1 cellular context compared by ENCODE assay signal in genomic region chr7:52114509-52114908, GRCh38.
A peak's percentile ranks its signal among the peaks of the same experiment; 100 is the strongest.
TF ChIP-seq lines count a peak whose summit lies in the region.

No MANE protein-coding gene starts in this region.

TF ChIP-seq in H1, 55 proteins besides CTCF, POLR2A, EP300 and RAD21 (continued from another document):
- TF ChIP-seq CHD7 (IDR thresholded peaks at IDR 0.05; ENCODE audit: insufficient replicate concordance, low read length) (no peak), POU5F1 (IDR thresholded peaks at IDR 0.05; ENCODE audit: low read depth, low read length) (peak; percentile 87; the same call in 1 of the 2 replicates), BACH1 (IDR thresholded peaks at IDR 0.05; ENCODE audit: low read length) (no peak)
